1 cellular context compared by ENCODE assay signal in the genomic region with DNA sequence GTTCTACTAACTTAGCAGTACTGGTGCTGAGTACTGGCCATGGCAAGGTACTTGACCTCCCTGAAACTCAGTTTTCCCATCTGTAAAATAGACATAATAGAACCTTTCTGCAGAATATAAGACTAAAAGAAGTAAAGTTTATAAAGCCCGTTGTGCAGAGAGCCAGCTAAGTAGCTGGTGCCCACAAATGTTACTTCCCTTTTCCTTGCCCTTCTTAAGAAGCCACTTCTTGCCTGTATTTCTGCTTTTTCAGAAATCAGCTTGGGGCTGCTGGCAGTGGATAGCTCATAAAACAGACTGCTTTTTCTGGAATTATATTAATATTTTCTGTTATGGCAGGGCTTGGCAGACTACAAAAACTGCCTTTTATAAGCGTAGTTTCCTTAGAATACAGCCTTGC. TPM values are rescaled to one million over a fixed set of nuclear protein-coding genes. Genes with fewer than 3 reads are reported as not detected.
"Had no signal": no experiment of that assay in that cellular context is flagged by ENCODE, and none has a peak within 500 bp of the region (broad histone marks: within the 10 kb centered on the region; RNA-seq: fewer than 3 reads in every experiment).

No MANE protein-coding gene starts in this region.

RNA-seq across cellular contexts. Expression of a gene that starts 40.7 kb away (rescaled TPM):
- total RNA-seq: GM12878 had no signal
